ENCODE assay signal across 20 cellular contexts in the genomic region with DNA sequence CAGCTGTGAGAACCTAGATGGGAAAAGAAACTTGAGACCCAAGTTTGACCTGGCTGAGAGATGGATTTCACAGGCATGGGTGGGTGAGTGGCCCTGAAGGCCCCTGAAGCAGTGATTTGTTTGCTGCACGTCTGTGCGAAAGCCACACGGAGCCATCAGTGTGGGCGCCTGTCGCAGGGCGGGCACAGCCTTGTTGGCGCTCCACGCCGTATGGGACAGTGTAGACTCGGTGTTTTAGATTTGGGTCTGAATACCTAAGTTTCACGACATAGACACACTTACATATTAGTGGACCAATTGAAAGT. TPM values are rescaled to one million over a fixed set of nuclear protein-coding genes. Genes with fewer than 3 reads are reported as not detected.
DNase-seq lines count a peak whose midpoint lies in the region; ATAC-seq, FAIRE-seq and TF ChIP-seq lines count a peak whose summit lies in the region.
"Had no signal": no experiment of that assay in that cellular context is flagged by ENCODE, and none has a peak within 500 bp of the region (broad histone marks: within the 10 kb centered on the region; RNA-seq: fewer than 3 reads in every experiment).

No MANE protein-coding gene starts in this region.

- no peaks in the 10 kb centered on the region for H4K20me1 ChIP-seq in HepG2 (ENCODE audit: insufficient read depth, low read length)

- H3K4me2 ChIP-seq in HepG2 (ENCODE audit: low read depth, low read length): no peak overlapping the region
- H3K4me2 ChIP-seq: A549 had no signal

- 98% methylated on average over 4 of the region's 11 CpGs for WGBS in right lobe of liver (ENCODE audit: insufficient coverage, low coverage, low lambda C conversion rate, missing lambda C conversion rate)
- WGBS in HepG2 (ENCODE audit: low lambda C conversion rate): 97% methylated on average over 10 of the region's 11 CpGs
- 93 to 100% methylated on average over 1 to 6 of the region's 11 CpGs for WGBS in mesodermal cell (ENCODE audit: insufficient coverage in 2 of 2), 2 experiments
- 97 to 100% methylated on average over 7 to 11 of the region's 11 CpGs for WGBS in body of pancreas, 2 donors

- H3K4me3 ChIP-seq in right lobe of liver: no peak overlapping the region
- H3K4me3 ChIP-seq in HepG2 (replicated peaks in 1 of 3; ENCODE audit: insufficient read depth in 1 of 3, low read depth in 2 of 3, low read length in 3 of 3): no peak overlapping the region
- H3K4me3 ChIP-seq in mesodermal cell (ENCODE audit: extremely low read depth, insufficient read depth, low read length, poor library complexity, severe bottlenecking): no peak overlapping the region
- no peak overlapping the region for H3K4me3 ChIP-seq in body of pancreas
- H3K4me3 ChIP-seq: A549 had no signal

- H3K9me3 ChIP-seq in right lobe of liver (no peaks in the 10 kb centered on the region), HepG2 (ENCODE audit: low read length) (no peaks in the 10 kb centered on the region), mesodermal cell (ENCODE audit: control insufficient read depth, low read length) (no peaks in the 10 kb centered on the region), body of pancreas (no peaks in the 10 kb centered on the region)
- H3K9me3 ChIP-seq: A549 had no signal

- no peak for ATAC-seq in right lobe of liver
- no peak for ATAC-seq in HepG2
- ATAC-seq in GM18505 (IDR thresholded peaks at IDR 0.05; ENCODE audit: unreplicated experiment): no peak
- no peak for ATAC-seq in body of pancreas
- no peak for ATAC-seq in GM19452 (IDR thresholded peaks at IDR 0.05; ENCODE audit: unreplicated experiment)
- ATAC-seq: A549 had no signal

- TF ChIP-seq CTCF in right lobe of liver (IDR thresholded peaks at IDR 0.05) (no peak), HepG2 (CRISPR knock-in tag; IDR thresholded peaks at IDR 0.05) (no peak), body of pancreas (IDR thresholded peaks at IDR 0.05) (no peak)

- POLR2A ChIA-PET in HepG2 (lab: Yijun Ruan, JAX): no interaction called here

- TF ChIP-seq EP300 in HepG2 (IDR thresholded peaks at IDR 0.05; ENCODE audit: low read depth in 2 of 2, low read length in 2 of 2): no peak
- no peak for TF ChIP-seq EP300 in HepG2 (CRISPR knock-in tag; IDR thresholded peaks at IDR 0.05; ENCODE audit: borderline replicate concordance)

- H3K4me1 ChIP-seq in right lobe of liver (no peaks in the 10 kb centered on the region), HepG2 (ENCODE audit: insufficient read depth, low read length) (no peaks in the 10 kb centered on the region), mesodermal cell (ENCODE audit: control insufficient read depth, insufficient read depth, low read length, poor library complexity, severe bottlenecking) (peaks cover 22% of the 10 kb centered on the region), body of pancreas (no peaks in the 10 kb centered on the region)

- in situ Hi-C loops in HepG2 (cut with HindIII; ENCODE audit: extremely low pct_ligation_motif_present, low pct_unique_long_range_greater_than_20kb): no loop called here

- peaks cover 0 to 18% (median 4%) of the 10 kb centered on the region in 4 donors for H3K36me3 ChIP-seq in right lobe of liver
- H3K36me3 ChIP-seq in HepG2 (replicated peaks in 1 of 2; ENCODE audit: control insufficient read depth in 1 of 2, insufficient read depth in 2 of 2, low read length in 2 of 2): peaks cover 32 to 52% of the 10 kb centered on the region in 2 experiments; a peak in 4 of 5 replicates
- H3K36me3 ChIP-seq in mesodermal cell (ENCODE audit: control insufficient read depth, insufficient read depth, low read length): peaks cover 84% of the 10 kb centered on the region
- peaks cover 0 to 12% of the 10 kb centered on the region in 2 donors for H3K36me3 ChIP-seq in body of pancreas (replicated peaks in 1 of 2; ENCODE audit: insufficient read depth in 1 of 2, low read depth in 2 of 2)

- H3K27ac ChIP-seq in right lobe of liver (no peak overlapping the region), HepG2 (ENCODE audit: extremely low read length, insufficient read depth, low read length) (no peak overlapping the region), epithelial cell of prostate (peak overlapping the region; percentile 81), mesodermal cell (ENCODE audit: low read depth, low read length, severe bottlenecking) (peak overlapping the region; percentile 96), body of pancreas (no peak overlapping the region)
- H3K27ac ChIP-seq: HL-60 had no signal

- no TSS peak for BruUV-seq in HepG2 (replicated peaks; lab: Mats Ljungman, UMichigan)

- no peak overlapping the region for H3K9ac ChIP-seq in HepG2 (ENCODE audit: insufficient read depth, low read depth, low read length)

- no peak for TF ChIP-seq RAD21 in HepG2 (CRISPR knock-in tag; IDR thresholded peaks at IDR 0.05)

- FAIRE-seq in HepG2 (lab: Jason Lieb, UNC): no peak
- FAIRE-seq: A549, GM12891 had no signal

- no peak overlapping the region for H2AFZ ChIP-seq in HepG2 (ENCODE audit: low read length)

- H3K27me3 ChIP-seq in right lobe of liver: no peaks in the 10 kb centered on the region
- H3K27me3 ChIP-seq in HepG2 (ENCODE audit: control insufficient read depth in 1 of 2, insufficient read depth in 2 of 2, low read length in 2 of 2): no peaks in the 10 kb centered on the region
- H3K27me3 ChIP-seq in body of pancreas: no peaks in the 10 kb centered on the region

- no peaks in the 10 kb centered on the region for H3K79me2 ChIP-seq in HepG2 (ENCODE audit: insufficient read depth, low read length)

- intact Hi-C loops in right lobe of liver (cut with DNase I) (no loop called here), HepG2 (cut with micrococcal nuclease; ENCODE audit: unreplicated experiment) (no loop called here), body of pancreas (cut with DNase I) (no loop called here)

- DNase-seq in right lobe of liver (peak in 2 of 3 donors; percentile 6 to 31), HepG2 (ENCODE audit: low spot score) (no peak), epithelial cell of prostate (ENCODE audit: low read depth, low spot score) (no peak), body of pancreas (no peak), islet precursor cell (no peak)
- DNase-seq: AML-193, DMS 273 treated with DMSO at 0.1 percent for 48 hours, GF-D8, H9, MV-4-11, NCI-H1417, NCI-H1930, NCI-H446, NCI-H69 had no signal

- CTCF ChIA-PET in HepG2 (lab: Yijun Ruan, JAX; ENCODE audit: low intra/inter-chr PET ratio, low total read pairs): no interaction called here

- no peak for TF ChIP-seq POLR2A in right lobe of liver (IDR thresholded peaks at IDR 0.05)
- TF ChIP-seq POLR2A in HepG2 (IDR thresholded peaks at IDR 0.05; ENCODE audit: insufficient read depth in 1 of 2, low read depth in 2 of 2, low read length in 2 of 2): no peak
- TF ChIP-seq POLR2A in GM18505 (IDR thresholded peaks at IDR 0.05; ENCODE audit: borderline replicate concordance, extremely low read depth, insufficient read depth, insufficient read length): no peak
- TF ChIP-seq POLR2A in body of pancreas (IDR thresholded peaks at IDR 0.05): no peak

RNA-seq across cellular contexts. Expression of a gene that starts 21.9 kb away (rescaled TPM):
- total RNA-seq in right lobe of liver (10 to 100 TPM in 3 of 6 experiments, 1 to 10 TPM in 3; 9.1 to 14.5 (median 11.3) TPM), HepG2 (2016; rRNA removed; fragmentation: Illumina TruSeq; extraction: Trizol) (4.6 and 4.8 TPM in 2 replicates), body of pancreas (10 to 100 TPM; 18.2 to 26.0 TPM)
- total RNA-seq in HepG2 (2016; cell fraction: cytosol; rRNA removed; fragmentation: Illumina TruSeq; extraction: Trizol; ENCODE audit: low read depth): 2.3 and 4.1 TPM in 2 replicates
- 3.7 and 4.7 TPM in 2 replicates for total RNA-seq in HepG2 (2016; cell fraction: insoluble cytoplasmic fraction; rRNA removed; fragmentation: Illumina TruSeq; extraction: Trizol)
- total RNA-seq in HepG2 (2016; cell fraction: membrane; rRNA removed; fragmentation: Illumina TruSeq; extraction: Trizol): 2.9 and 3.9 TPM in 2 replicates
- total RNA-seq in HepG2 (2016; cell fraction: nucleus; rRNA removed; fragmentation: Illumina TruSeq; extraction: Trizol): 6.9 and 7.1 TPM in 2 replicates
- polyA plus RNA-seq in HepG2 (2011; rRNA removed): 8.4 and 8.6 TPM in 2 replicates
- polyA plus RNA-seq in HepG2 (2011; cell fraction: cytosol; rRNA removed): 3.0 and 4.1 TPM in 2 replicates
- 80.9 and 90.3 TPM in 2 replicates for polyA plus RNA-seq in HepG2 (2011; cell fraction: nucleus; rRNA removed)
- 7.1 and 7.7 TPM in 2 replicates for polyA plus RNA-seq in HepG2 (2012)
- 0.16 and 0.25 TPM in 2 replicates for polyA plus RNA-seq in HepG2 (2016; cell fraction: cytosol; fragmentation: Illumina TruSeq; extraction: Trizol; ENCODE audit: low read depth)
- 3.8 and 4.8 TPM in 2 replicates for polyA plus RNA-seq in HepG2 (2016; cell fraction: insoluble cytoplasmic fraction; fragmentation: Illumina TruSeq; extraction: Trizol; ENCODE audit: low read depth)
- polyA plus RNA-seq in HepG2 (2016; cell fraction: membrane; fragmentation: Illumina TruSeq; extraction: Trizol; ENCODE audit: low read depth): 0.59 and 0.60 TPM in 2 replicates
- 29.2 and 29.8 TPM in 2 replicates for polyA plus RNA-seq in HepG2 (2016; cell fraction: nucleus; fragmentation: Illumina TruSeq; extraction: Trizol; ENCODE audit: insufficient read depth, low read depth)
- 3.9 and 14.3 TPM in 2 replicates for polyA minus RNA-seq in HepG2 (2011; rRNA and poly(A)+ RNA removed; ENCODE audit: low replicate concordance)
- polyA minus RNA-seq in HepG2 (2011; cell fraction: cytosol; rRNA and poly(A)+ RNA removed): 3.6 and 4.4 TPM in 2 replicates
- 18.8 and 20.2 TPM in 2 replicates for polyA minus RNA-seq in HepG2 (2011; cell fraction: nucleus; rRNA and poly(A)+ RNA removed)
- 11.6 TPM for polyA plus RNA-seq in mesodermal cell (2013, experiment 1 of 2)
- polyA plus RNA-seq in mesodermal cell (2013, experiment 2 of 2): 10.5 TPM

RNA-seq across cellular contexts. Expression of a gene that starts 35.4 kb away (rescaled TPM):
- total RNA-seq in right lobe of liver (10 to 100 TPM; 24.3 to 42.0 (median 27.9) TPM), HepG2 (2016; rRNA removed; fragmentation: Illumina TruSeq; extraction: Trizol) (52.0 and 65.2 TPM in 2 replicates), body of pancreas (10 to 100 TPM; 68.7 to 88.0 TPM)
- total RNA-seq in HepG2 (2016; cell fraction: cytosol; rRNA removed; fragmentation: Illumina TruSeq; extraction: Trizol; ENCODE audit: low read depth): 10.0 and 10.5 TPM in 2 replicates
- 55.0 and 59.4 TPM in 2 replicates for total RNA-seq in HepG2 (2016; cell fraction: insoluble cytoplasmic fraction; rRNA removed; fragmentation: Illumina TruSeq; extraction: Trizol)
- total RNA-seq in HepG2 (2016; cell fraction: membrane; rRNA removed; fragmentation: Illumina TruSeq; extraction: Trizol): 23.7 and 24.2 TPM in 2 replicates
- 30.2 and 31.7 TPM in 2 replicates for total RNA-seq in HepG2 (2016; cell fraction: nucleus; rRNA removed; fragmentation: Illumina TruSeq; extraction: Trizol)
- polyA plus RNA-seq in HepG2 (2011; rRNA removed): 57.1 and 60.7 TPM in 2 replicates
- 48.5 and 73.3 TPM in 2 replicates for polyA plus RNA-seq in HepG2 (2011; cell fraction: cytosol; rRNA removed)
- polyA plus RNA-seq in HepG2 (2011; cell fraction: nucleus; rRNA removed): 171 and 221 TPM in 2 replicates
- polyA plus RNA-seq in HepG2 (2012): 28.9 and 30.8 TPM in 2 replicates
- 5.9 and 6.3 TPM in 2 replicates for polyA plus RNA-seq in HepG2 (2016; cell fraction: cytosol; fragmentation: Illumina TruSeq; extraction: Trizol; ENCODE audit: low read depth)
- polyA plus RNA-seq in HepG2 (2016; cell fraction: insoluble cytoplasmic fraction; fragmentation: Illumina TruSeq; extraction: Trizol; ENCODE audit: low read depth): 60.8 and 67.1 TPM in 2 replicates
- polyA plus RNA-seq in HepG2 (2016; cell fraction: membrane; fragmentation: Illumina TruSeq; extraction: Trizol; ENCODE audit: low read depth): 15.8 and 16.9 TPM in 2 replicates
- polyA plus RNA-seq in HepG2 (2016; cell fraction: nucleus; fragmentation: Illumina TruSeq; extraction: Trizol; ENCODE audit: insufficient read depth, low read depth): 69.6 and 72.4 TPM in 2 replicates
- polyA minus RNA-seq in HepG2 (2011; rRNA and poly(A)+ RNA removed; ENCODE audit: low replicate concordance): 56.6 and 139 TPM in 2 replicates
- polyA minus RNA-seq in HepG2 (2011; cell fraction: cytosol; rRNA and poly(A)+ RNA removed): 41.7 and 45.7 TPM in 2 replicates
- polyA minus RNA-seq in HepG2 (2011; cell fraction: nucleus; rRNA and poly(A)+ RNA removed): 40.9 and 44.3 TPM in 2 replicates
- polyA plus RNA-seq in mesodermal cell (2013, experiment 1 of 2): 60.2 TPM
- 56.9 TPM for polyA plus RNA-seq in mesodermal cell (2013, experiment 2 of 2)

Comparison
In these comparisons a context has a peak if more than half of its experiments do, and no peak if none do; other contexts are left out.
1. DNase-seq: peak in right lobe of liver (2 of 3); none in HepG2 (single experiment), epithelial cell of prostate (single experiment), body of pancreas (0 of 4) and islet precursor cell (single experiment).
2. H3K27ac ChIP-seq: peak in epithelial cell of prostate (single experiment) and mesodermal cell (single experiment); none in right lobe of liver (0 of 3), HepG2 (single experiment) and body of pancreas (0 of 4).